Comparison of ENCODE assay signal across 21 cellular contexts in the genomic region with DNA sequence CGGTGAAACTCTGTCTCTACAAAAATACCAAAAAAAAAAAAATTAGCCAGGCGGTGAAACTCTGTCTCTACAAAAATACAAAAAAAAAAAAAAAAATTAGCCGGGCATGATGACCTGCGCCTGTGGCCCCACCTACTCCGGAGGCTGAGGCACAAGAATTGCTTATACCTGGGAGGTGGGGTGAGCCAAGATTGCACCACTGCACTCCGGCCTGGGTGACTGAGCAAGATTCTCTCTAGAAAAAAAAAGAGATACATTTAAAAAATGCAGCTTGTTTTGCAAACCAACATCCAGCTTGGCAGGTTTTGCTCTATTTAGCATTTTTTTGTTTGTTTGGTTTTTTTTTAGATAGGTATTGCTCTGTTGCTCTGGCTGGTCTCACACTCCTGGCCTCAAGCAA. TPM values are rescaled to one million over a fixed set of nuclear protein-coding genes. Genes with fewer than 3 reads are reported as not detected.
"Had no signal": no experiment of that assay in that cellular context is flagged by ENCODE, and none has a peak within 500 bp of the region (broad histone marks: within the 10 kb centered on the region; RNA-seq: fewer than 3 reads in every experiment).

No MANE protein-coding gene starts in this region.

- DNase-seq: effector memory CD4-positive, alpha-beta T cell; gastrocnemius medialis; heart right ventricle; immature natural killer cell; natural killer cell; nucleus accumbens; pancreas; retina; stimulated activated CD4-positive, alpha-beta T cell treated with anti-CD3 and anti-CD28 coated beads, Interleukin-2, amount 100 ng/mL, for 24 hours; stimulated activated naive CD4-positive, alpha-beta T cell; upper lobe of right lung had no signal

- H3K27ac ChIP-seq: epithelial cell of prostate, esophagus muscularis mucosa, gastrocnemius medialis, heart right ventricle, pancreas, prostate gland, upper lobe of right lung, vagina had no signal

- H3K27me3 Mint-ChIP-seq: central memory CD8-positive, alpha-beta T cell had no signal

- H3K9me3 ChIP-seq: esophagus muscularis mucosa, gastrocnemius medialis, heart right ventricle, pancreas, prostate gland, upper lobe of right lung, vagina had no signal

- H3K27ac Mint-ChIP-seq: immature natural killer cell, mesothelial cell of epicardium, natural killer cell had no signal

- H3K4me1 ChIP-seq: prostate gland had no signal

- H3K27me3 ChIP-seq: esophagus muscularis mucosa, gastrocnemius medialis, heart right ventricle, pancreas, upper lobe of right lung, vagina had no signal

- H3K36me3 Mint-ChIP-seq: immature natural killer cell, mesothelial cell of epicardium, natural killer cell had no signal

- ATAC-seq: gastrocnemius medialis, heart right ventricle, left lobe of liver, natural killer cell, pancreas, sciatic nerve, upper lobe of right lung had no signal

- H3K9me3 Mint-ChIP-seq: central memory CD8-positive, alpha-beta T cell; immature natural killer cell; mesothelial cell of epicardium; natural killer cell; neural crest cell had no signal

- H3K4me3 Mint-ChIP-seq: central memory CD8-positive, alpha-beta T cell; immature natural killer cell; mesothelial cell of epicardium; natural killer cell; neural crest cell had no signal

- H3K36me3 ChIP-seq: esophagus muscularis mucosa, gastrocnemius medialis, heart right ventricle, pancreas, prostate gland, upper lobe of right lung, vagina had no signal

- FAIRE-seq: endometrium, pancreas had no signal

- H3K4me3 ChIP-seq: esophagus muscularis mucosa, gastrocnemius medialis, heart right ventricle, pancreas, prostate gland, upper lobe of right lung, vagina had no signal

RNA-seq across cellular contexts. Expression of a gene that starts 52.3 kb away (rescaled TPM):
- polyA plus RNA-seq: immature natural killer cell had no signal
